Comparison of ENCODE assay signal across 1 cellular context in genomic region chr1:3608154-3608553, GRCh38.
TF ChIP-seq lines count a peak whose summit lies in the region.

No MANE protein-coding gene starts in this region.

TF ChIP-seq in GM12878, 131 proteins besides CTCF, POLR2A, EP300 and RAD21:
- TF ChIP-seq ZBTB33 (IDR thresholded peaks at IDR 0.05) (no peak), RELB (IDR thresholded peaks at IDR 0.05; ENCODE audit: low read depth) (no peak), EZH2 (IDR thresholded peaks at IDR 0.05; ENCODE audit: borderline replicate concordance, control insufficient read depth, low read depth, low read length) (no peak), PKNOX1 (IDR thresholded peaks at IDR 0.05) (peak; percentile 37; the same call in 1 of the 2 replicates), BHLHE40 (IDR thresholded peaks at IDR 0.05; ENCODE audit: borderline replicate concordance in 1 of 2, low read depth in 2 of 2, low read length in 1 of 2) (peak in 1 of 2 experiments; percentile 67; a peak in 2 of 4 replicates), MYC (IDR thresholded peaks at IDR 0.05; ENCODE audit: insufficient read depth, insufficient read length, insufficient replicate concordance, low read length, severe bottlenecking) (no peak), YBX1 (IDR thresholded peaks at IDR 0.05) (no peak), CREB1 (IDR thresholded peaks at IDR 0.05; ENCODE audit: low read depth) (no peak), USF1 (IDR thresholded peaks at IDR 0.05; ENCODE audit: borderline replicate concordance, extremely low read length, insufficient read depth, low read depth, low read length) (peak; percentile 50)
